ENCODE assay signal across 23 cellular contexts in genomic region chr9:127502706-127503378, GRCh38.
"Had no signal": no experiment of that assay in that cellular context is flagged by ENCODE, and none has a peak within 500 bp of the region (broad histone marks: within the 10 kb centered on the region; RNA-seq: fewer than 3 reads in every experiment).

No MANE protein-coding gene starts in this region.

- H3K79me2 ChIP-seq: parathyroid adenoma had no signal

- H3K4me3 ChIP-seq: adrenal gland, left lung, testis, vagina had no signal

- H2AFZ ChIP-seq: parathyroid adenoma had no signal

- ATAC-seq: left lung had no signal

- H3K9me3 ChIP-seq: adrenal gland, left lung, testis, vagina had no signal

- H3K27ac ChIP-seq: left lung, parathyroid adenoma, testis, vagina had no signal

- H3K27me3 ChIP-seq: adrenal gland, left lung, testis, vagina had no signal

- H3K9ac ChIP-seq: parathyroid adenoma had no signal

- H3K4me1 ChIP-seq: left lung, parathyroid adenoma, vagina had no signal

- DNase-seq: activated CD4-positive, alpha-beta T cell treated with anti-CD3 and anti-CD28 coated beads for 1 hour; activated CD4-positive, alpha-beta T cell treated with anti-CD3 and anti-CD28 coated beads, Interleukin-2, amount 50 U/mL, for 1 hour; activated CD8-positive, alpha-beta memory T cell treated with anti-CD3 and anti-CD28 coated beads for 24 hours; activated CD8-positive, alpha-beta memory T cell treated with anti-CD3 and anti-CD28 coated beads, Interleukin-2, amount 50 U/mL, for 4 hours; activated naive CD4-positive, alpha-beta T cell; activated T-cell treated with anti-CD3 and anti-CD28 coated beads, Interleukin-2, amount 50 U/mL, for 24 hours; effector memory CD4-positive, alpha-beta T cell; foreskin melanocyte; immature natural killer cell; kidney glomerular epithelial cell; nephron progenitor cell; nucleus accumbens; stimulated activated CD4-positive, alpha-beta T cell treated with anti-CD3 and anti-CD28 coated beads, Interleukin-2, amount 100 ng/mL, for 48 hours; stimulated activated CD8-positive, alpha-beta memory T cell treated with anti-CD3 and anti-CD28 coated beads, Interleukin-4, amount 100 ng/mL, for 48 hours; stimulated activated naive CD4-positive, alpha-beta T cell; T-helper 9 cell; testis had no signal

- FAIRE-seq: astrocyte, colon had no signal
